8 cellular contexts compared by ENCODE assay signal in the genomic region with DNA sequence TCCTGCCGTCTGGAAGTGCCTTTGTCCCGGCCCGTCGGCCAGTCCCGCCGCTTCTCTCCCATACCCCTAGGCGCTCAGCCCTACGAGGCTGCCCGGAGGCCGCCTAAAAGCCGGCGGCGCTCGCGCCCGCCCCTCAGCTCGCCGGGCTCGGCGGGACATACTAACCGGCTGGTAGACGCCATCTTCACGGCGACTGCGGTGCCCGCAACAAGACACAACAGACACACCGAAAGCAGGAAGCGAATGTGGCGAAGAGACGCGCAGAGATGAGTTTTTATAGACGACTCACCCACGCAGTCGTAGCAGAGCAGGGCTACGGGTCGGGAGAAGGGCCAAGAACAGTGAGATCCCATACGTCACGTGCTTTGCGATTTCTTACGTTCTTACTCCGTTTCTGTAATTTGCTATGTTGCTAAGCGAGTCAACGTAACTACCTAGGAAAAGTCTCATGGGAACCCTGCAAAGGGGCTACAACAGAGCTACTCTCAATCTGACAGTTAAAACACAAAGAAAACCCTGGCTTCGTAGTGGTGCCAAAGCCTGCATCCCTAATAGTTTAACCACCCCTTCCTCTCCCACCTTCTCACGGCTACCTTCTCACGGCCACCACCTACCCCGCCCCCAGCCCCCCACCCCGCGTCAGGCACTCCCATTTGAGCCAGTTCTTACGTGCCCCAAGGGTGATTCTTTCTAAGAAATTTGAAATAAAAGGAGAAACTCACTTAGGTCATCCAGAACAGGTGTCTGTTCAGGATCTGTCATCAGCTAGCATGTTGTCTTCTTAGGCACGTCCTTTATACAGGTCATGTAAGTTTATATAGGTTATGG. TPM values are rescaled to one million over a fixed set of nuclear protein-coding genes. Genes with fewer than 3 reads are reported as not detected.
DNase-seq lines count a peak whose midpoint lies in the region; ATAC-seq and TF ChIP-seq lines count a peak whose summit lies in the region.

A gene with protein sequence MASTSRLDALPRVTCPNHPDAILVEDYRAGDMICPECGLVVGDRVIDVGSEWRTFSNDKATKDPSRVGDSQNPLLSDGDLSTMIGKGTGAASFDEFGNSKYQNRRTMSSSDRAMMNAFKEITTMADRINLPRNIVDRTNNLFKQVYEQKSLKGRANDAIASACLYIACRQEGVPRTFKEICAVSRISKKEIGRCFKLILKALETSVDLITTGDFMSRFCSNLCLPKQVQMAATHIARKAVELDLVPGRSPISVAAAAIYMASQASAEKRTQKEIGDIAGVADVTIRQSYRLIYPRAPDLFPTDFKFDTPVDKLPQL (minus strand): TSS at position 250 of the 828 bp plus-strand sequence. CDS start 68 bp downstream, at position 182.

- no peaks in the 10 kb centered on the region for H3K27me3 Mint-ChIP-seq in IgD-negative memory B cell

- ATAC-seq in GM21528 (IDR thresholded peaks at IDR 0.05; ENCODE audit: low FRiP score, unreplicated experiment) (peak; percentile 93), mucosa of descending colon (peak; percentile 99)

- intact Hi-C loops in mucosa of descending colon (cut with DNase I, micrococcal nuclease): no loop called here

- peaks cover 18 to 27% (median 20%) of the 10 kb centered on the region in 3 donors for H3K4me1 Mint-ChIP-seq in IgD-negative memory B cell

- no peaks in the 10 kb centered on the region for H3K9me3 ChIP-seq in mucosa of descending colon

- no peaks in the 10 kb centered on the region for H3K36me3 ChIP-seq in mucosa of descending colon (ENCODE audit: low read depth)

- peak; percentile 93 for DNase-seq in DMS 273 (lab: John Stamatoyannopoulos, UW; ENCODE audit: unreplicated experiment)
- peak; percentile 71 for DNase-seq in OCI-M2 (lab: John Stamatoyannopoulos, UW; ENCODE audit: unreplicated experiment)
- DNase-seq in activated T-cell treated with anti-CD3 and anti-CD28 coated beads for 4 hours: peak; percentile 91
- peak; percentile 86 for DNase-seq in epithelial cell of prostate (ENCODE audit: low read depth, low spot score)
- DNase-seq in mucosa of descending colon: peak; percentile 93 to 97 (median 93)
- DNase-seq in stimulated activated CD8-positive, alpha-beta memory T cell treated with anti-CD3 and anti-CD28 coated beads, Interleukin-4, amount 100 ng/mL, for 24 hours (ENCODE audit: low read depth): peak; percentile 82

- no peak for TF ChIP-seq CTCF in mucosa of descending colon (IDR thresholded peaks at IDR 0.05)

- H3K9me3 Mint-ChIP-seq in IgD-negative memory B cell: no peaks in the 10 kb centered on the region

- peak within 1 kb of the TSS; percentile 72 for H3K27ac ChIP-seq in epithelial cell of prostate

- H3K27ac Mint-ChIP-seq in IgD-negative memory B cell: peak within 1 kb of the TSS; percentile 83 to 96 (median 88)

- peaks cover 9% of the 10 kb centered on the region for H3K4me1 ChIP-seq in mucosa of descending colon (ENCODE audit: low read depth)

- H3K4me3 ChIP-seq in mucosa of descending colon: peak within 1 kb of the TSS; percentile 83

- no peaks in the 10 kb centered on the region for H3K36me3 Mint-ChIP-seq in IgD-negative memory B cell

- H3K4me3 Mint-ChIP-seq in IgD-negative memory B cell: peak within 1 kb of the TSS; percentile 87 to 96 (median 95)

RNA-seq across cellular contexts. Expression of the gene that starts here (rescaled TPM):
- polyA plus RNA-seq in IgD-negative memory B cell: 56.5 TPM
- total RNA-seq in mucosa of descending colon: 10 to 100 TPM; 25.0 to 27.8 (median 27.3) TPM

Comparison
In these comparisons a context has a peak if more than half of its experiments do, and no peak if none do; other contexts are left out.
1. Peak in every context shown above with its lines: DNase-seq, ATAC-seq, H3K4me3 ChIP-seq and H3K27ac ChIP-seq.